Comparison of ENCODE assay signal across 20 cellular contexts in genomic region chr2:120940319-120940696, GRCh38.
"Had no signal": no experiment of that assay in that cellular context is flagged by ENCODE, and none has a peak within 500 bp of the region (broad histone marks: within the 10 kb centered on the region; RNA-seq: fewer than 3 reads in every experiment).

No MANE protein-coding gene starts in this region.

- H3K27ac Mint-ChIP-seq: activated naive CD8-positive, alpha-beta T cell; mesothelial cell of epicardium; stimulated activated memory B cell treated with anti-CD40 and anti-IgM and Interleukin-4, amounts not matched to agents 10 μg/mL and 1 μg/mL and 100 μg/mL, for 72 hours had no signal

- DNase-seq: activated CD4-positive, alpha-beta T cell treated with anti-CD3 and anti-CD28 coated beads for 1 hour; activated CD8-positive, alpha-beta memory T cell treated with anti-CD3 and anti-CD28 coated beads for 24 hours; activated CD8-positive, alpha-beta memory T cell treated with anti-CD3 and anti-CD28 coated beads, Interleukin-2, amount 50 U/mL, for 48 hours; activated gamma-delta T cell treated with Interleukin-2 at 50 U/mL for 16 hours; endodermal cell; foreskin melanocyte; glutamatergic neuron; lower lobe of right lung; spleen; stimulated activated CD4-positive, alpha-beta T cell treated with anti-CD3 and anti-CD28 coated beads, Interleukin-4, amount 100 ng/mL, for 4 hours; T-helper 2 cell; WERI-Rb-1 had no signal

- H3K27ac ChIP-seq: dorsolateral prefrontal cortex, epithelial cell of prostate, lower lobe of right lung, pancreas, spleen, WERI-Rb-1 had no signal

- H3K36me3 ChIP-seq: cardiac muscle cell, lower lobe of right lung, pancreas, spleen, WERI-Rb-1 had no signal

- H3K9me3 Mint-ChIP-seq: mesothelial cell of epicardium had no signal

- ATAC-seq: lower lobe of right lung; pancreas; sciatic nerve; stimulated activated memory B cell treated with anti-CD40 and anti-IgM and Interleukin-4, amounts not matched to agents 10 μg/mL and 1 μg/mL and 100 μg/mL, for 72 hours had no signal

- H3K4me1 Mint-ChIP-seq: stimulated activated memory B cell treated with anti-CD40 and anti-IgM and Interleukin-4, amounts not matched to agents 10 μg/mL and 1 μg/mL and 100 μg/mL, for 72 hours had no signal

- H3K4me3 Mint-ChIP-seq: activated naive CD8-positive, alpha-beta T cell; endodermal cell; mesothelial cell of epicardium; stimulated activated memory B cell treated with anti-CD40 and anti-IgM and Interleukin-4, amounts not matched to agents 10 μg/mL and 1 μg/mL and 100 μg/mL, for 72 hours had no signal

- H3K4me3 ChIP-seq: cardiac muscle cell, dorsolateral prefrontal cortex, lower lobe of right lung, pancreas, spleen had no signal

- H3K27me3 ChIP-seq: cardiac muscle cell, dorsolateral prefrontal cortex, pancreas had no signal

- H3K9me3 ChIP-seq: lower lobe of right lung, pancreas, spleen had no signal

- H3K27me3 Mint-ChIP-seq: activated naive CD8-positive, alpha-beta T cell had no signal

- H3K36me3 Mint-ChIP-seq: activated naive CD8-positive, alpha-beta T cell; stimulated activated memory B cell treated with anti-CD40 and anti-IgM and Interleukin-4, amounts not matched to agents 10 μg/mL and 1 μg/mL and 100 μg/mL, for 72 hours had no signal
